19 cellular contexts compared by ENCODE assay signal in genomic region chr21:31624961-31625491, GRCh38. TPM values are rescaled to one million over a fixed set of nuclear protein-coding genes. Genes with fewer than 3 reads are reported as not detected.
A peak's percentile ranks its signal among the peaks of the same experiment; 100 is the strongest.
DNase-seq lines count a peak whose midpoint lies in the region; ATAC-seq and TF ChIP-seq lines count a peak whose summit lies in the region.
"Had no signal": no experiment of that assay in that cellular context is flagged by ENCODE, and none has a peak within 500 bp of the region (broad histone marks: within the 10 kb centered on the region; RNA-seq: fewer than 3 reads in every experiment).

No MANE protein-coding gene starts in this region.

- TF ChIP-seq CTCF in right lobe of liver (IDR thresholded peaks at IDR 0.05): no peak

- no peaks in the 10 kb centered on the region for H3K9me3 Mint-ChIP-seq in T-helper 2 cell treated with Interferon-gamma antibody and Interleukin-4, amounts not matched to agents 5 μg/mL and 100 μg/mL, for 36 hours
- H3K9me3 Mint-ChIP-seq in activated T-cell treated with anti-CD3 and anti-CD28 coated beads, Interleukin-2, amount 50 U/mL, for 4 hours: no peaks in the 10 kb centered on the region
- H3K9me3 Mint-ChIP-seq: CD8-positive, alpha-beta T cell had no signal

- no peak overlapping the region for H3K27ac Mint-ChIP-seq in T-helper 2 cell treated with Interferon-gamma antibody and Interleukin-4, amounts not matched to agents 5 μg/mL and 100 μg/mL, for 36 hours
- H3K27ac Mint-ChIP-seq: B cell; CD4-positive, CD25-positive, alpha-beta regulatory T cell; CD8-positive, alpha-beta T cell had no signal

- no peak overlapping the region for H3K4me3 ChIP-seq in right lobe of liver
- H3K4me3 ChIP-seq: BLaER1 had no signal

- no peak overlapping the region for H3K4me3 Mint-ChIP-seq in T-helper 2 cell treated with Interferon-gamma antibody and Interleukin-4, amounts not matched to agents 5 μg/mL and 100 μg/mL, for 36 hours
- H3K4me3 Mint-ChIP-seq in activated T-cell treated with anti-CD3 and anti-CD28 coated beads, Interleukin-2, amount 50 U/mL, for 4 hours: no peak overlapping the region
- H3K4me3 Mint-ChIP-seq: B cell; CD4-positive, CD25-positive, alpha-beta regulatory T cell; CD8-positive, alpha-beta T cell had no signal

- peak overlapping the region; percentile 19 to 74 (median 39) for H3K27ac ChIP-seq in right lobe of liver
- H3K27ac ChIP-seq: 22Rv1, BLaER1, C4-2B had no signal

- DNase-seq in cardiac septum (ENCODE audit: low spot score) (peak; percentile 58), left ventricle myocardium superior (no peak), left lobe of liver (ENCODE audit: low spot score) (peak; percentile 88), right lobe of liver (peak; percentile 62 to 92 (median 90)), posterior vena cava (ENCODE audit: low spot score) (peak; percentile 36)
- no peak for DNase-seq in T-helper 2 cell treated with Interferon-gamma antibody and Interleukin-4, amounts not matched to agents 5 μg/mL and 100 μg/mL, for 36 hours (ENCODE audit: low spot score)
- DNase-seq in activated T-cell treated with anti-CD3 and anti-CD28 coated beads, Interleukin-2, amount 50 U/mL, for 4 hours: no peak
- no peak for DNase-seq in activated naive CD4-positive, alpha-beta T cell treated with anti-CD3 and anti-CD28 coated beads, Interleukin-2, amount 50 U/mL, for 16 hours
- DNase-seq: Caco-2; CD4-positive, CD25-positive, alpha-beta regulatory T cell; CD8-positive, alpha-beta T cell; DMS153; DND-41; GOT3 had no signal

- peaks cover 5% of the 10 kb centered on the region for H3K4me1 Mint-ChIP-seq in T-helper 2 cell treated with Interferon-gamma antibody and Interleukin-4, amounts not matched to agents 5 μg/mL and 100 μg/mL, for 36 hours (ENCODE audit: low read depth)
- H3K4me1 Mint-ChIP-seq in activated T-cell treated with anti-CD3 and anti-CD28 coated beads, Interleukin-2, amount 50 U/mL, for 4 hours (ENCODE audit: low read depth): peaks cover 7% of the 10 kb centered on the region

- H3K27me3 Mint-ChIP-seq in T-helper 2 cell treated with Interferon-gamma antibody and Interleukin-4, amounts not matched to agents 5 μg/mL and 100 μg/mL, for 36 hours (ENCODE audit: low read depth): no peaks in the 10 kb centered on the region
- peaks cover 5% of the 10 kb centered on the region for H3K27me3 Mint-ChIP-seq in activated T-cell treated with anti-CD3 and anti-CD28 coated beads, Interleukin-2, amount 50 U/mL, for 4 hours (ENCODE audit: low read depth)
- H3K27me3 Mint-ChIP-seq: B cell had no signal

- H3K4me1 ChIP-seq in right lobe of liver: peaks cover 0 to 47% (median 21%) of the 10 kb centered on the region in 4 donors
- H3K4me1 ChIP-seq: Caco-2 had no signal

- intact Hi-C loops in cardiac septum (cut with DNase I) (no loop called here), left ventricle myocardium superior (cut with micrococcal nuclease) (no loop called here), right lobe of liver (cut with DNase I) (no loop called here), posterior vena cava (cut with DNase I) (no loop called here)

- no peak for TF ChIP-seq POLR2A in right lobe of liver (IDR thresholded peaks at IDR 0.05)

- H3K36me3 Mint-ChIP-seq in T-helper 2 cell treated with Interferon-gamma antibody and Interleukin-4, amounts not matched to agents 5 μg/mL and 100 μg/mL, for 36 hours (ENCODE audit: low read depth): no peaks in the 10 kb centered on the region
- no peaks in the 10 kb centered on the region for H3K36me3 Mint-ChIP-seq in activated T-cell treated with anti-CD3 and anti-CD28 coated beads, Interleukin-2, amount 50 U/mL, for 4 hours (ENCODE audit: insufficient read depth)
- H3K36me3 Mint-ChIP-seq: CD4-positive, CD25-positive, alpha-beta regulatory T cell; CD8-positive, alpha-beta T cell had no signal

- H3K36me3 ChIP-seq in right lobe of liver: no peaks in the 10 kb centered on the region
- H3K36me3 ChIP-seq: BLaER1 had no signal

- WGBS in right lobe of liver (ENCODE audit: insufficient coverage, low coverage, low lambda C conversion rate, missing lambda C conversion rate): 22% methylated on average over 7 of the region's 11 CpGs

- no peaks in the 10 kb centered on the region for H3K27me3 ChIP-seq in right lobe of liver
- H3K27me3 ChIP-seq: BLaER1 had no signal

- ATAC-seq in left ventricle myocardium superior: no peak
- peak; percentile 88 for ATAC-seq in left lobe of liver
- ATAC-seq in right lobe of liver: peak; percentile 89 to 94 (median 92)
- ATAC-seq in activated T-cell treated with anti-CD3 and anti-CD28 coated beads, Interleukin-2, amount 50 U/mL, for 4 hours: no peak
- ATAC-seq: CD8-positive, alpha-beta T cell; HCT116 had no signal

- no peaks in the 10 kb centered on the region for H3K9me3 ChIP-seq in right lobe of liver
- H3K9me3 ChIP-seq: BLaER1, Caco-2 had no signal

RNA-seq across cellular contexts. Expression of gene SOD1, which starts 34.5 kb away (rescaled TPM):
- total RNA-seq in cardiac septum (384 TPM), left ventricle myocardium superior (433 TPM), left lobe of liver (595 TPM), right lobe of liver (1,000 to 10,000 TPM in 1 of 6 experiments, 100 to 1,000 TPM in 5; 398 to 1,176 (median 518) TPM), posterior vena cava (100 to 1,000 TPM; 164 to 183 TPM)
- total RNA-seq in activated T-cell treated with anti-CD3 and anti-CD28 coated beads, Interleukin-2, amount 50 U/mL, for 4 hours: 100 to 1,000 TPM; 284 to 308 (median 295) TPM

Comparison
In these comparisons a context has a peak if more than half of its experiments do, and no peak if none do; other contexts are left out.
1. DNase-seq: peak in cardiac septum (single experiment), left lobe of liver (single experiment), right lobe of liver (3 of 3) and posterior vena cava (single experiment); none in left ventricle myocardium superior (single experiment), T-helper 2 cell treated with Interferon-gamma antibody and Interleukin-4, amounts not matched to agents 5 μg/mL and 100 μg/mL, for 36 hours (single experiment), activated T-cell treated with anti-CD3 and anti-CD28 coated beads, Interleukin-2, amount 50 U/mL, for 4 hours (single experiment) and activated naive CD4-positive, alpha-beta T cell treated with anti-CD3 and anti-CD28 coated beads, Interleukin-2, amount 50 U/mL, for 16 hours (single experiment).
2. ATAC-seq: peak in left lobe of liver (single experiment) and right lobe of liver (4 of 4); none in left ventricle myocardium superior (single experiment) and activated T-cell treated with anti-CD3 and anti-CD28 coated beads, Interleukin-2, amount 50 U/mL, for 4 hours (0 of 2).